Comparison of ENCODE assay signal across 9 cellular contexts in the genomic region with DNA sequence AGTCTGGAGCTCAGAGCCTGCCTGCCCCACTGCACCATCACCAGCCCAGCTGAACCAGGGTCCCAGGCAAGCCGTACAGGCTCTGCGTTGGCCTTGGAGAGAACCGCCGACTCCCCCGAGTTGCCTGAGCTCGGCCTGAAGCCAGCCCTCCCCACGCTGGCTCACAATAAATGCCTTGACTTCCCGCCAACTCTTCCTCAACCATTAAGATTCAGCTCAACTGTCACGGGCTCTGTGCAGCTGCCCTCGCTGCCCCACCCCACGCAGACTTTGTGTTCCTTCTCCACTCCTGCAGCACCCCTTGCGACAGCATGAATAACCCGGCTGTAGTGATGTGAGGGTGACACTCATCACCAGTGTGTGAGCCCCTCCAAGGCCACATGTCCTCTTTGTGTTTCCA. TPM values are rescaled to one million over a fixed set of nuclear protein-coding genes. Genes with fewer than 3 reads are reported as not detected.
DNase-seq lines count a peak whose midpoint lies in the region; ATAC-seq and TF ChIP-seq lines count a peak whose summit lies in the region.
"Had no signal": no experiment of that assay in that cellular context is flagged by ENCODE, and none has a peak within 500 bp of the region (broad histone marks: within the 10 kb centered on the region; RNA-seq: fewer than 3 reads in every experiment).

No MANE protein-coding gene starts in this region.

- peaks cover 12% of the 10 kb centered on the region for H3K4me1 Mint-ChIP-seq in CD4-positive, alpha-beta T cell (ENCODE audit: low read depth)
- peaks cover 5% of the 10 kb centered on the region for H3K4me1 Mint-ChIP-seq in endodermal cell
- H3K4me1 Mint-ChIP-seq in naive thymus-derived CD8-positive, alpha-beta T cell, result peaks cover 7 to 34% (median 26%) of the 10 kb centered on the region in 4 donors

- H3K27ac Mint-ChIP-seq in CD4-positive, alpha-beta T cell, result peak overlapping the region; percentile 74
- H3K27ac Mint-ChIP-seq in endodermal cell, result no peak overlapping the region
- H3K27ac Mint-ChIP-seq in naive thymus-derived CD8-positive, alpha-beta T cell, result peak overlapping the region; percentile 28 to 86 (median 62)

- no peak overlapping the region for H3K4me3 Mint-ChIP-seq in CD4-positive, alpha-beta T cell
- H3K4me3 Mint-ChIP-seq in endodermal cell, result no peak overlapping the region
- no peak overlapping the region for H3K4me3 Mint-ChIP-seq in naive thymus-derived CD8-positive, alpha-beta T cell

- H3K36me3 Mint-ChIP-seq in CD4-positive, alpha-beta T cell (ENCODE audit: low read depth), result peaks cover 10% of the 10 kb centered on the region
- no peaks in the 10 kb centered on the region for H3K36me3 Mint-ChIP-seq in endodermal cell (ENCODE audit: low read depth)
- H3K36me3 Mint-ChIP-seq in naive thymus-derived CD8-positive, alpha-beta T cell, result peaks cover 0 to 21% (median 0%) of the 10 kb centered on the region in 3 donors

- no peaks in the 10 kb centered on the region for H3K4me1 ChIP-seq in endodermal cell (ENCODE audit: control insufficient read depth, insufficient read depth, low read length)

- no peak for ATAC-seq in CD4-positive, alpha-beta T cell (ENCODE audit: poor library complexity)
- ATAC-seq in naive thymus-derived CD8-positive, alpha-beta T cell, result peak; percentile 39 to 52
- no peak for ATAC-seq in HG03460 (IDR thresholded peaks at IDR 0.05; ENCODE audit: unreplicated experiment)

- intact Hi-C loops in CD4-positive, alpha-beta T cell (cut with DNase I, micrococcal nuclease), result no loop called here

- no peak overlapping the region for H3K9ac ChIP-seq in endodermal cell (ENCODE audit: extremely low read depth, low read length, poor library complexity, severe bottlenecking)

- H3K27ac ChIP-seq in CD4-positive, alpha-beta T cell (ENCODE audit: low read depth, low read length), result peak overlapping the region; percentile 7
- H3K27ac ChIP-seq in endodermal cell (ENCODE audit: low read depth, low read length), result peak overlapping the region; percentile 53

- 87 to 93% methylated on average over 11 to 13 of the region's 13 CpGs for WGBS in endodermal cell (ENCODE audit: insufficient coverage in 1 of 2, insufficient read length in 1 of 2), 2 experiments

- H3K9me3 ChIP-seq in CD4-positive, alpha-beta T cell (ENCODE audit: control insufficient read depth, low read length), result no peaks in the 10 kb centered on the region
- H3K9me3 ChIP-seq in endodermal cell (ENCODE audit: control insufficient read depth, low read length), result no peaks in the 10 kb centered on the region

- H3K4me3 ChIP-seq in endodermal cell (ENCODE audit: low read length), result no peak overlapping the region

- TF ChIP-seq CTCF in CD4-positive, alpha-beta T cell (IDR thresholded peaks at IDR 0.05), result no peak
- no peak for TF ChIP-seq CTCF in endodermal cell (conservative IDR thresholded peaks at IDR 0.05)

- H3K27me3 Mint-ChIP-seq in CD4-positive, alpha-beta T cell, result no peaks in the 10 kb centered on the region
- no peaks in the 10 kb centered on the region for H3K27me3 Mint-ChIP-seq in endodermal cell (ENCODE audit: insufficient read depth)
- H3K27me3 Mint-ChIP-seq in naive thymus-derived CD8-positive, alpha-beta T cell, result no peaks in the 10 kb centered on the region

- no peak for DNase-seq in CD4-positive, alpha-beta T cell
- DNase-seq in NCI-H1105 (lab: John Stamatoyannopoulos, UW) (peak; percentile 22), endodermal cell (no peak), COLO829 (ENCODE audit: low spot score) (no peak), T1000 (lab: John Stamatoyannopoulos, UW) (no peak), NCI-H187 (lab: John Stamatoyannopoulos, UW) (no peak)
- DNase-seq in naive thymus-derived CD8-positive, alpha-beta T cell, result no peak
- DNase-seq: NCI-H526 had no signal

- POLR2A ChIA-PET in CD4-positive, alpha-beta T cell (lab: Charles Lee), result interaction anchor here (0.8 to 1.3 kb wide), 2 partner anchors 9 to 31 kb away, joined by 3 to 4 read pairs; no protein-coding TSS in a partner anchor
- POLR2A ChIA-PET in naive thymus-derived CD8-positive, alpha-beta T cell (lab: Charles Lee), result interaction anchor here (0.5 to 1.1 kb wide), 2 partner anchors 9 to 33 kb away, joined by 4 to 9 read pairs; no protein-coding TSS in a partner anchor

- H3K36me3 ChIP-seq in endodermal cell (ENCODE audit: control insufficient read depth, insufficient read depth, low read length), result no peaks in the 10 kb centered on the region

- H3K9me3 Mint-ChIP-seq in CD4-positive, alpha-beta T cell, result no peaks in the 10 kb centered on the region
- H3K9me3 Mint-ChIP-seq in endodermal cell, result no peaks in the 10 kb centered on the region
- H3K9me3 Mint-ChIP-seq in naive thymus-derived CD8-positive, alpha-beta T cell, result no peaks in the 10 kb centered on the region

- no peaks in the 10 kb centered on the region for H3K27me3 ChIP-seq in CD4-positive, alpha-beta T cell (ENCODE audit: control insufficient read depth, insufficient read depth, low read length)
- H3K27me3 ChIP-seq in endodermal cell (ENCODE audit: control insufficient read depth, insufficient read depth, low read length, poor library complexity, severe bottlenecking), result no peaks in the 10 kb centered on the region

- CTCF ChIA-PET in CD4-positive, alpha-beta T cell (lab: Charles Lee), result interaction anchor here (0.7 kb wide), 1 partner anchor 72 kb away, joined by 3 read pairs; the partner anchor contains the start of gene C16orf54

RNA-seq across cellular contexts. Expression of gene QPRT, which starts 4.8 kb away (rescaled TPM):
- under 1 TPM; 0.19 to 0.45 TPM for total RNA-seq in CD4-positive, alpha-beta T cell
- total RNA-seq in endodermal cell, result 100 to 1,000 TPM in 1 of 2 donors, 10 to 100 TPM in 1; 92.3 to 109 TPM
- 102 TPM for polyA plus RNA-seq in endodermal cell (2013, experiment 1 of 2)
- 98.7 TPM for polyA plus RNA-seq in endodermal cell (2013, experiment 2 of 2)
- total RNA-seq in naive thymus-derived CD8-positive, alpha-beta T cell, result under 1 TPM; 0.49 to 0.55 TPM
- under 1 TPM; 0.15 to 0.53 (median 0.48) TPM for polyA plus RNA-seq in naive thymus-derived CD8-positive, alpha-beta T cell

RNA-seq across cellular contexts. Expression of gene SPN, which starts 11.1 kb away (rescaled TPM):
- total RNA-seq in CD4-positive, alpha-beta T cell, result 10 to 100 TPM; 45.7 to 48.3 TPM
- under 1 TPM in 1 of 2 donors, not detected in 1; 0.86 TPM for total RNA-seq in endodermal cell
- 0.28 TPM for polyA plus RNA-seq in endodermal cell (2013, experiment 1 of 2)
- polyA plus RNA-seq in endodermal cell (2013, experiment 2 of 2), result 0.29 TPM
- total RNA-seq in naive thymus-derived CD8-positive, alpha-beta T cell, result 10 to 100 TPM; 91.8 to 98.4 TPM
- polyA plus RNA-seq in naive thymus-derived CD8-positive, alpha-beta T cell, result 100 to 1,000 TPM in 2 of 3 donors, 10 to 100 TPM in 1; 92.9 to 124 (median 100) TPM

Comparison
In these comparisons a context has a peak if more than half of its experiments do, and no peak if none do; other contexts are left out.
1. ATAC-seq: peak in naive thymus-derived CD8-positive, alpha-beta T cell (2 of 2); none in CD4-positive, alpha-beta T cell (single experiment) and HG03460 (single experiment).
2. RNA of gene QPRT, which starts 4.8 kb away (total RNA-seq): 92.3 to 109 TPM in endodermal cell; 0.49 to 0.55 TPM in naive thymus-derived CD8-positive, alpha-beta T cell and 0.19 to 0.45 TPM in CD4-positive, alpha-beta T cell; every median in the first group is over 10 times any median in the second.
3. RNA of gene SPN, which starts 11.1 kb away (total RNA-seq): 91.8 to 98.4 TPM in naive thymus-derived CD8-positive, alpha-beta T cell and 45.7 to 48.3 TPM in CD4-positive, alpha-beta T cell; 0.86 TPM in endodermal cell; every median in the first group is over 10 times any median in the second.